Comparison of ENCODE assay signal across 8 cellular contexts in the genomic region with DNA sequence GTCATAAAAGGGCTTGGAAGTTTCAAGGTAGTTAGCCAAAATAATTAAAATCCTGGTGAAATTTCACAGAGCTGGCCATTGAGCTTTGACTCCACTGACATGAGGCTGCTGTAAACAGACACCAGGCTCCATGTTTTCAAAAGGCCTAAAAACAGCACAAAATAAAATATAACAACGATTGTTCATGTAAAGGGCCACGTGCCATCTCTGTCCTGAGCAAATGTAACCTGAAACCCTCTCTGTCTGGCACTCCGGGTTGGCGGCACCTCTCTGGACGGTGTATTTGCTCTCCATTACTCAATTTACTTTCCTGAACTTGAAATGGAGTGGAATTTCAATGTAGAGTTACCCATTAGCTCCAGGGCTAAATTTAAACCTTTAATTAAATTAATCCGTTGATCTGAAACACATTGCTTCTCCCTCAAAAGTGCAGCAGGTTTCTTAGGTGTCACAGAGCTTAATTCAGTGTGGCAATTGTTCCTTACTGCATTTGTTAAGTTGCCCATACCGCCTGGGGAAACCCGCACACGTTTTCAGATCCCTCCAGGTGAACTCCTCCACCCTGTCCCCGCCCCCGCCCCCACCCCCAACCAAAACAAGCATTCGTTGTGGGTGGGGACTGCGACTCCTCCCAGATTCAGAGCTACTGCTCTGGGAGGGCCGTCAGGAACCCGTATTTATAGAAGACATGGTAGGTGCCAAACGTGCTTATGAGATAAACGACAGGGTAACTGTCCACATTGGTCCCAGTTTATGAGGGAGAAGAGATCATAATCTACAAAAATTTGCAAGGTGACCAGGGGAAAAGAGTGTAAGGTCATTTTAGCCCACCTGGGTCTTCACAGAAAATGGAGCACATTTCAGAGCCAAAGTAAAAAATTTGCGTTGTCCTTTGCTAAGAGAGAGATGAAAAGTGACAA. TPM values are rescaled to one million over a fixed set of nuclear protein-coding genes. Genes with fewer than 3 reads are reported as not detected.
DNase-seq lines count a peak whose midpoint lies in the region; ATAC-seq and TF ChIP-seq lines count a peak whose summit lies in the region.

No MANE protein-coding gene starts in this region.

- peaks cover 8% of the 10 kb centered on the region for H3K4me1 ChIP-seq in testis

- peak overlapping the region in 1 of 2 donors; percentile 67 for H3K4me3 ChIP-seq in testis

- WGBS in testis, 2 donors, result 42 to 44% methylated on average over 18 of the region's 18 CpGs

- H3K9me3 ChIP-seq in testis, result no peaks in the 10 kb centered on the region

- peak overlapping the region in 1 of 2 donors; percentile 83 for H3K27ac ChIP-seq in testis

- H3K27me3 ChIP-seq in testis, result no peaks in the 10 kb centered on the region

- no peaks in the 10 kb centered on the region for H3K36me3 ChIP-seq in testis (ENCODE audit: low read depth, missing control alignments)

- H3K4me3 Mint-ChIP-seq in activated T-helper 17 cell treated with anti-CD3 and anti-CD28 coated beads, Interleukin-2, amount 50 U/mL, for 72 hours, result peak overlapping the region; percentile 50

- H3K9me3 Mint-ChIP-seq in activated T-helper 17 cell treated with anti-CD3 and anti-CD28 coated beads, Interleukin-2, amount 50 U/mL, for 72 hours, result no peaks in the 10 kb centered on the region

- peak; percentile 48 for ATAC-seq in HG03066 (IDR thresholded peaks at IDR 0.05; ENCODE audit: low read depth, unreplicated experiment)
- peak; percentile 48 for ATAC-seq in activated T-helper 17 cell treated with anti-CD3 and anti-CD28 coated beads, Interleukin-2, amount 50 U/mL, for 72 hours (replicated peaks)

- H3K4me1 Mint-ChIP-seq in activated T-helper 17 cell treated with anti-CD3 and anti-CD28 coated beads, Interleukin-2, amount 50 U/mL, for 72 hours, result no peaks in the 10 kb centered on the region

- TF ChIP-seq CTCF in testis (IDR thresholded peaks at IDR 0.05), result no peak

- peaks cover 10% of the 10 kb centered on the region for H3K36me3 Mint-ChIP-seq in activated T-helper 17 cell treated with anti-CD3 and anti-CD28 coated beads, Interleukin-2, amount 50 U/mL, for 72 hours (ENCODE audit: low read depth)

- no peak overlapping the region for H3K27ac Mint-ChIP-seq in activated T-helper 17 cell treated with anti-CD3 and anti-CD28 coated beads, Interleukin-2, amount 50 U/mL, for 72 hours

- H3K27me3 Mint-ChIP-seq in activated T-helper 17 cell treated with anti-CD3 and anti-CD28 coated beads, Interleukin-2, amount 50 U/mL, for 72 hours, result peaks cover 35% of the 10 kb centered on the region

- intact Hi-C loops in testis (cut with DNase I; ENCODE audit: low total_unique reads), result loop anchor here (10.0 kb wide), 2 partner anchors 221 to 271 kb away; no protein-coding TSS in a partner anchor

- DNase-seq in SIG-M5 treated with dmso at 0.1 percent for 504 hours (lab: John Stamatoyannopoulos, UW; ENCODE audit: unreplicated experiment) (peak; percentile 30), SIG-M5 (lab: John Stamatoyannopoulos, UW) (no peak), NCI-H345 (lab: John Stamatoyannopoulos, UW) (peak; percentile 84), iPS-NIHi7 (ENCODE audit: extremely low spot score) (peak; percentile 88), testis (no peak)
- peak; percentile 1 for DNase-seq in stimulated activated CD8-positive, alpha-beta memory T cell treated with anti-CD3 and anti-CD28 coated beads, Interleukin-4, amount 100 ng/mL, for 24 hours (ENCODE audit: low read depth)

- TF ChIP-seq POLR2A in testis (IDR thresholded peaks at IDR 0.05), result no peak

RNA-seq across cellular contexts. Expression of gene CABLES1, which starts 1.2 kb away (rescaled TPM):
- 1 to 10 TPM; 2.7 to 5.8 TPM for total RNA-seq in activated T-helper 17 cell treated with anti-CD3 and anti-CD28 coated beads, Interleukin-2, amount 50 U/mL, for 72 hours
- total RNA-seq in testis, result 10 to 100 TPM; 12.0 to 15.8 TPM
- polyA plus RNA-seq in testis (ENCODE audit: insufficient read depth, low read depth, low replicate concordance), result 6.2 TPM

Comparison
In these comparisons a context has a peak if more than half of its experiments do, and no peak if none do; other contexts are left out.
1. DNase-seq: peak in SIG-M5 treated with dmso at 0.1 percent for 504 hours (single experiment), NCI-H345 (single experiment), iPS-NIHi7 (single experiment) and stimulated activated CD8-positive, alpha-beta memory T cell treated with anti-CD3 and anti-CD28 coated beads, Interleukin-4, amount 100 ng/mL, for 24 hours (single experiment); none in SIG-M5 (single experiment) and testis (single experiment).